ENCODE assay signal across 1 cellular context in genomic region chr6:156787569-156788492, GRCh38.
TF ChIP-seq lines count a peak whose summit lies in the region.

No MANE protein-coding gene starts in this region.

TF ChIP-seq in GM23338, 12 proteins besides CTCF, POLR2A, EP300 and RAD21 (continued from another document):
- TF ChIP-seq ZNF462 (CRISPR knock-in tag; IDR thresholded peaks at IDR 0.05) (no peak), NANOG (IDR thresholded peaks at IDR 0.05; ENCODE audit: borderline replicate concordance) (no peak), CREB1 (CRISPR knock-in tag; IDR thresholded peaks at IDR 0.05; ENCODE audit: low read depth) (no peak)
